In the genomic region with DNA sequence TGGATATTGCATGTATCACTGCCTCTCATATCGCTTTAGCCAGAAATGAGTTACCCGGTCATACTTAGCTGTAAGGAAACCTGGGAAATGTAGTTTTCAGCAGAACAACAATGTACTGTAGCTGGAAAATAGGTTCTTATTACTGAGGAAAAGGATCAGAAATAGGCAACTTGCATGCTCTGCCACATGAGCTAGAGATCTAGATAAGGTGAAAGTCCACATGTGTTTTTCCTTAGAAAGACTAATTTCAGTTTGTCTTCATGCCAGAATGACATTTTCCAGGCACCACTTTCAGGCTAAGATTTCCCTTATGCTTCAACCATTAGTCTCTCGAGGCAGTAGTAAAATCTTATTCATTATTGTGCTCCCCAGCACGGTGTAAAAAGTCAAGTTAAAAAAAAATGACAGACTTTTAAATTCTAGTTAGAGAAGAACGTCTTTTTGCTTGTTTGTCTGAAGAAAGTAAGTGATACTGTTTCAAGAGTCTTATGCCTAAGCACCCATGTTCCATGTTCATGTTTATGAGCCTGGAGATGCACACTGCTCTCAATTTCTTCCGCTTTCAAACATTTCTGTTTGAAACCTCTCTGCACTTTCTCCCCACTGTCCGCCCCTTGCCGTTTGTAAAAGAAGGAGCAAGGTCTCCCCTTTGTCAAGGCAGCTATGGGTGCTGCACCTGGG, we compare ENCODE assay signal across 21 cellular contexts.
A peak's percentile ranks its signal among the peaks of the same experiment; 100 is the strongest.
DNase-seq lines count a peak whose midpoint lies in the region; TF ChIP-seq lines count a peak whose summit lies in the region.
"Had no signal": no experiment of that assay in that cellular context is flagged by ENCODE, and none has a peak within 500 bp of the region (broad histone marks: within the 10 kb centered on the region; RNA-seq: fewer than 3 reads in every experiment).

No MANE protein-coding gene starts in this region.

- intact Hi-C loops in activated T-helper 1 cell treated with anti-CD3 and anti-CD28 coated beads, Interleukin-12 subunit alpha, Interleukin-12 subunit beta, Interleukin-2, Interleukin-4 antibody, amounts not matched to agents 30 ng/mL and 10 ng/mL and 1 ng/mL, durations not matched to agents 14 hours and 24 hours and 36 hours (cut with micrococcal nuclease): no loop called here
- intact Hi-C loops in head of caudate nucleus (cut with DNase I): no loop called here

- peak overlapping the region; percentile 12 for H3K27ac Mint-ChIP-seq in activated naive CD4-positive, alpha-beta T cell treated with anti-CD3 and anti-CD28 coated beads, Interleukin-2, amount 50 U/mL, for 24 hours
- H3K27ac Mint-ChIP-seq in activated T-helper 1 cell treated with anti-CD3 and anti-CD28 coated beads, Interleukin-12 subunit alpha, Interleukin-12 subunit beta, Interleukin-2, Interleukin-4 antibody, amounts not matched to agents 30 ng/mL and 10 ng/mL and 1 ng/mL, durations not matched to agents 14 hours and 24 hours and 36 hours: peak overlapping the region; percentile 31
- H3K27ac Mint-ChIP-seq in mesothelial cell of epicardium: peak overlapping the region; percentile 86
- H3K27ac Mint-ChIP-seq: GM23338, H9 had no signal

- no peaks in the 10 kb centered on the region for H3K27me3 Mint-ChIP-seq in activated naive CD4-positive, alpha-beta T cell treated with anti-CD3 and anti-CD28 coated beads, Interleukin-2, amount 50 U/mL, for 24 hours
- no peaks in the 10 kb centered on the region for H3K27me3 Mint-ChIP-seq in activated T-helper 1 cell treated with anti-CD3 and anti-CD28 coated beads, Interleukin-12 subunit alpha, Interleukin-12 subunit beta, Interleukin-2, Interleukin-4 antibody, amounts not matched to agents 30 ng/mL and 10 ng/mL and 1 ng/mL, durations not matched to agents 14 hours and 24 hours and 36 hours (ENCODE audit: insufficient read depth)
- H3K27me3 Mint-ChIP-seq in mesothelial cell of epicardium (ENCODE audit: low read depth): peaks cover 50% of the 10 kb centered on the region

- peaks cover 18% of the 10 kb centered on the region for H3K4me1 Mint-ChIP-seq in activated naive CD4-positive, alpha-beta T cell treated with anti-CD3 and anti-CD28 coated beads, Interleukin-2, amount 50 U/mL, for 24 hours
- peaks cover 24% of the 10 kb centered on the region for H3K4me1 Mint-ChIP-seq in activated T-helper 1 cell treated with anti-CD3 and anti-CD28 coated beads, Interleukin-12 subunit alpha, Interleukin-12 subunit beta, Interleukin-2, Interleukin-4 antibody, amounts not matched to agents 30 ng/mL and 10 ng/mL and 1 ng/mL, durations not matched to agents 14 hours and 24 hours and 36 hours (ENCODE audit: low read depth)
- peaks cover 19% of the 10 kb centered on the region for H3K4me1 Mint-ChIP-seq in mesothelial cell of epicardium
- H3K4me1 Mint-ChIP-seq: GM23338, H9 had no signal

- no peak overlapping the region for H3K4me3 Mint-ChIP-seq in activated naive CD4-positive, alpha-beta T cell treated with anti-CD3 and anti-CD28 coated beads, Interleukin-2, amount 50 U/mL, for 24 hours
- no peak overlapping the region for H3K4me3 Mint-ChIP-seq in activated T-helper 1 cell treated with anti-CD3 and anti-CD28 coated beads, Interleukin-12 subunit alpha, Interleukin-12 subunit beta, Interleukin-2, Interleukin-4 antibody, amounts not matched to agents 30 ng/mL and 10 ng/mL and 1 ng/mL, durations not matched to agents 14 hours and 24 hours and 36 hours
- H3K4me3 Mint-ChIP-seq in mesothelial cell of epicardium: peak overlapping the region; percentile 44
- H3K4me3 Mint-ChIP-seq: GM23338, H9 had no signal

- DNase-seq in activated naive CD4-positive, alpha-beta T cell treated with anti-CD3 and anti-CD28 coated beads, Interleukin-2, amount 50 U/mL, for 16 hours: no peak
- DNase-seq in activated T-helper 1 cell treated with anti-CD3 and anti-CD28 coated beads, Interleukin-12 subunit alpha, Interleukin-12 subunit beta, Interleukin-2, Interleukin-4 antibody, amounts not matched to agents 30 ng/mL and 10 ng/mL and 1 ng/mL, durations not matched to agents 14 hours and 24 hours and 36 hours (ENCODE audit: low spot score): no peak
- no peak for DNase-seq in mesothelial cell of epicardium (ENCODE audit: low spot score in 2 of 2, unreplicated experiment in 2 of 2)
- DNase-seq in head of caudate nucleus: no peak
- no peak for DNase-seq in NCI-H82 treated with DMSO at 0.1 percent for 48 hours (lab: John Stamatoyannopoulos, UW; ENCODE audit: unreplicated experiment)
- no peak for DNase-seq in GM10266 (ENCODE audit: extremely low spot score)
- DNase-seq: 8988T, ACHN, COR-L47, DMS53, H9, KBM-7, NCI-H1048, NCI-H1417 treated with DMSO at 0.1 percent for 48 hours, NCI-H1694 treated with DMSO at 0.1 percent for 48 hours, NCI-H2081, NCI-H526 treated with DMSO at 0.1 percent for 48 hours, Right ventricle myocardium superior, RPMI8226 had no signal

- peaks cover 23% of the 10 kb centered on the region for H3K36me3 Mint-ChIP-seq in activated naive CD4-positive, alpha-beta T cell treated with anti-CD3 and anti-CD28 coated beads, Interleukin-2, amount 50 U/mL, for 24 hours
- H3K36me3 Mint-ChIP-seq in activated T-helper 1 cell treated with anti-CD3 and anti-CD28 coated beads, Interleukin-12 subunit alpha, Interleukin-12 subunit beta, Interleukin-2, Interleukin-4 antibody, amounts not matched to agents 30 ng/mL and 10 ng/mL and 1 ng/mL, durations not matched to agents 14 hours and 24 hours and 36 hours (ENCODE audit: low read depth): peaks cover 18% of the 10 kb centered on the region
- no peaks in the 10 kb centered on the region for H3K36me3 Mint-ChIP-seq in mesothelial cell of epicardium

- no peaks in the 10 kb centered on the region for H3K9me3 Mint-ChIP-seq in activated naive CD4-positive, alpha-beta T cell treated with anti-CD3 and anti-CD28 coated beads, Interleukin-2, amount 50 U/mL, for 24 hours
- H3K9me3 Mint-ChIP-seq in activated T-helper 1 cell treated with anti-CD3 and anti-CD28 coated beads, Interleukin-12 subunit alpha, Interleukin-12 subunit beta, Interleukin-2, Interleukin-4 antibody, amounts not matched to agents 30 ng/mL and 10 ng/mL and 1 ng/mL, durations not matched to agents 14 hours and 24 hours and 36 hours: peaks cover 5% of the 10 kb centered on the region
- peaks cover 6% of the 10 kb centered on the region for H3K9me3 Mint-ChIP-seq in mesothelial cell of epicardium

- TF ChIP-seq CTCF in mesothelial cell of epicardium (IDR thresholded peaks at IDR 0.05; ENCODE audit: unreplicated experiment): no peak
- TF ChIP-seq CTCF in GM10266 (IDR thresholded peaks at IDR 0.05; ENCODE audit: control insufficient read depth, insufficient read depth, low read depth, missing control alignments): no peak

Comparison
In these comparisons a context has a peak if more than half of its experiments do, and no peak if none do; other contexts are left out.
1. H3K27ac Mint-ChIP-seq: peak in every context shown above with its lines; median percentile 86 in mesothelial cell of epicardium; 31 in activated T-helper 1 cell treated with anti-CD3 and anti-CD28 coated beads, Interleukin-12 subunit alpha, Interleukin-12 subunit beta, Interleukin-2, Interleukin-4 antibody, amounts not matched to agents 30 ng/mL and 10 ng/mL and 1 ng/mL, durations not matched to agents 14 hours and 24 hours and 36 hours; 12 in activated naive CD4-positive, alpha-beta T cell treated with anti-CD3 and anti-CD28 coated beads, Interleukin-2, amount 50 U/mL, for 24 hours.